8 cellular contexts compared by ENCODE assay signal in the genomic region with DNA sequence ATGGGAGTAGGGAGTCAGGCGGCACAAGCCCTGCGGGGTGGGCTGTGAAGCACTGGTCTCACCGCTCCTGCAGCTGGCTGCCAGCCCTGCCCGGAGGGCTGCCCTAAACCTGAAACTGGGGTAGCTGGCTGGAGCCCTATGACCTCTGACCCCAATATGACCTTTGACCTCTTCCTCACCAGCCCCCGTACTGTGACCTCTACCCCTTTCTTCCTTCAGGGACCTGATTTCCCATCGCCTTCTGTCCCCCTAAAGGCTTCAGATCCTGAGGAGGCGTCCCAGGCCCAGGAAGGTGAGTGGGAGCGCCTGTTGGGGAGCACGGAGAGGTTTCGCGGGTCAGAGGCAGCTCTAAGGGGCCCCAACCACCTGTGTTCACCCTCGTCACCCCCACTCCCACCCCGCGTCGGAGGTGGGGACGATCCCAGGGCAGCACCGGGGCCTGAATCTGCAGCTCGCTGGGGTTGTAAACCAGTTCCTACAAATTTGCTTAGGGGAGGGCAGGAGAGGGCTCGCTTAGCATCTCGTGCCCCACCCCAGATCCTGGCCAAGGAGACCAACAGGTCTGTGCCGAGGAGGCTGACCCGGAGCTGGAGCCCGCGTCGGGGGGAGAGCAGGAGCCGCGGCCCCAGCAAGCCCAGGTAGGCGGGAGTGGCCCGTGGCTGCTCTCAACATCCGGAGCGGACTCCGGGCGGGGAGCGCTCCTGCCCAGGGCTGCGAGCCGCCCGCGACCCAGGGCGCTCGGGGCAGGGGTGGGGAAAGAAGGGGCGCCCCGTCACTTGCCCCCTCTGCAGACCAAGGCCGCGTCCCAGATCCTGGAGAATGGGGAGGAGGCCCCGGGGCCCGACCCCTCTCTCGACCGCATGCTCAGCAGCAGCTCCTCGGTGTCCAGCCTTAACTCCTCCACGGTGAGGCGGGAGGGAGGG. TPM values are rescaled to one million over a fixed set of nuclear protein-coding genes. Genes with fewer than 3 reads are reported as not detected.
DNase-seq lines count a peak whose midpoint lies in the region; ATAC-seq and TF ChIP-seq lines count a peak whose summit lies in the region.

No MANE protein-coding gene starts in this region.

- H3K36me3 ChIP-seq in BE2C (no peaks in the 10 kb centered on the region), mucosa of descending colon (ENCODE audit: low read depth) (no peaks in the 10 kb centered on the region)

- H3K4me1 Mint-ChIP-seq in effector memory CD8-positive, alpha-beta T cell (ENCODE audit: low read depth in 2 of 2) = peaks cover 17 to 24% of the 10 kb centered on the region in 2 donors

- H3K9me3 ChIP-seq in BE2C (no peaks in the 10 kb centered on the region), mucosa of descending colon (no peaks in the 10 kb centered on the region)

- POLR2A ChIA-PET in HEK293T (lab: Yijun Ruan, JAX) = interaction anchor here (3.8 kb wide), 1 partner anchor 16 kb away, joined by 26 read pairs; the partner anchor contains the start of gene MAP3K6

- H3K27me3 ChIP-seq in BE2C = no peaks in the 10 kb centered on the region

- no peaks in the 10 kb centered on the region for H3K9me3 Mint-ChIP-seq in effector memory CD8-positive, alpha-beta T cell

- H3K36me3 Mint-ChIP-seq in effector memory CD8-positive, alpha-beta T cell (ENCODE audit: insufficient read depth) = peaks cover 37% of the 10 kb centered on the region

- no peaks in the 10 kb centered on the region for H3K4me1 ChIP-seq in BE2C
- H3K4me1 ChIP-seq in mucosa of descending colon (ENCODE audit: low read depth) = peaks cover 27% of the 10 kb centered on the region

- peak overlapping the region in 1 of 2 donors; percentile 86 for H3K27ac Mint-ChIP-seq in effector memory CD8-positive, alpha-beta T cell

- peak overlapping the region in 1 of 2 donors; percentile 70 for H3K4me3 Mint-ChIP-seq in effector memory CD8-positive, alpha-beta T cell

- DNase-seq in BE2C (peak; percentile 41), HEK293T (ENCODE audit: extremely low spot score) (peak; percentile 77), SK-N-DZ (ENCODE audit: low spot score) (peak; percentile 37), mucosa of descending colon (peak; percentile 73 to 83 (median 81))
- no peak for DNase-seq in effector memory CD8-positive, alpha-beta T cell

- intact Hi-C loops in mucosa of descending colon (cut with DNase I, micrococcal nuclease) = no loop called here

- peak; percentile 84 for ATAC-seq in effector memory CD8-positive, alpha-beta T cell (replicated peaks)
- ATAC-seq in mucosa of descending colon (peak; percentile 88), GM21360 (IDR thresholded peaks at IDR 0.05; ENCODE audit: unreplicated experiment) (no peak), HG03442 (IDR thresholded peaks at IDR 0.05; ENCODE audit: unreplicated experiment) (no peak), HG03159 (IDR thresholded peaks at IDR 0.05; ENCODE audit: unreplicated experiment) (no peak)

- CTCF ChIA-PET in HEK293T (lab: Yijun Ruan, JAX) = interaction anchor here (1.3 kb wide), 1 partner anchor 9 kb away, joined by 3 read pairs; no protein-coding TSS in a partner anchor

- H3K4me3 ChIP-seq in BE2C (ENCODE audit: low read depth, low read length) = peak overlapping the region; percentile 48
- H3K4me3 ChIP-seq in mucosa of descending colon = no peak overlapping the region

- no peaks in the 10 kb centered on the region for H3K27me3 Mint-ChIP-seq in effector memory CD8-positive, alpha-beta T cell

- TF ChIP-seq CTCF in BE2C (IDR thresholded peaks at IDR 0.05; ENCODE audit: low read depth, low read length) (no peak), mucosa of descending colon (IDR thresholded peaks at IDR 0.05) (no peak)

TF ChIP-seq in HEK293T, 16 proteins besides CTCF, POLR2A, EP300 and RAD21:
- TF ChIP-seq NFRKB (IDR thresholded peaks at IDR 0.05) (no peak), L3MBTL2 (conservative IDR thresholded peaks at IDR 0.05) (peak; percentile 72), TARDBP (IDR thresholded peaks at IDR 0.05) (no peak), ELF4 (IDR thresholded peaks at IDR 0.05) (no peak)

RNA-seq across cellular contexts. Expression of gene SYTL1, which starts 7.3 kb away (rescaled TPM):
- 0.88 TPM for polyA plus RNA-seq in BE2C (2012; ENCODE audit: insufficient read depth, insufficient read length, low read depth)
- polyA plus RNA-seq in SK-N-DZ (2014; cell fraction: cytosol; rRNA removed) = 0.56 and 0.86 TPM in 2 replicates
- polyA plus RNA-seq in SK-N-DZ (2014; cell fraction: nucleus; rRNA removed) = 2.0 and 5.2 TPM in 2 replicates
- total RNA-seq in mucosa of descending colon = 1 to 10 TPM; 4.2 to 9.7 (median 8.7) TPM

RNA-seq across cellular contexts. Expression of gene MAP3K6, which starts 17.6 kb away (rescaled TPM):
- 3.6 TPM for polyA plus RNA-seq in BE2C (2012; ENCODE audit: insufficient read depth, insufficient read length, low read depth)
- polyA plus RNA-seq in SK-N-DZ (2014; cell fraction: cytosol; rRNA removed) = 1.1 and 1.7 TPM in 2 replicates
- polyA plus RNA-seq in SK-N-DZ (2014; cell fraction: nucleus; rRNA removed) = 21.1 and 28.0 TPM in 2 replicates
- total RNA-seq in mucosa of descending colon = 10 to 100 TPM; 18.5 to 38.5 (median 28.5) TPM

RNA-seq across cellular contexts. Expression of gene FCN3, which starts 25.5 kb away (rescaled TPM):
- not detected for polyA plus RNA-seq in BE2C (2012; ENCODE audit: insufficient read depth, insufficient read length, low read depth)
- polyA plus RNA-seq in SK-N-DZ (2014; cell fraction: cytosol; rRNA removed) = not detected in 2 replicates
- polyA plus RNA-seq in SK-N-DZ (2014; cell fraction: nucleus; rRNA removed) = not detected in 2 replicates
- under 1 TPM in 2 of 3 donors, not detected in 1; 0.60 to 0.79 TPM for total RNA-seq in mucosa of descending colon

RNA-seq across cellular contexts. Expression of gene TMEM222, which starts 27.2 kb away (rescaled TPM):
- polyA plus RNA-seq in BE2C (2012; ENCODE audit: insufficient read depth, insufficient read length, low read depth) = 71.8 TPM
- 45.4 and 46.7 TPM in 2 replicates for polyA plus RNA-seq in SK-N-DZ (2014; cell fraction: cytosol; rRNA removed)
- polyA plus RNA-seq in SK-N-DZ (2014; cell fraction: nucleus; rRNA removed) = 45.2 and 47.0 TPM in 2 replicates
- 10 to 100 TPM; 30.0 to 30.9 (median 30.8) TPM for total RNA-seq in mucosa of descending colon

RNA-seq across cellular contexts. Expression of gene CD164L2, which starts 34.0 kb away (rescaled TPM):
- polyA plus RNA-seq in BE2C (2012; ENCODE audit: insufficient read depth, insufficient read length, low read depth) = not detected
- not detected in 2 replicates for polyA plus RNA-seq in SK-N-DZ (2014; cell fraction: cytosol; rRNA removed)
- not detected in 2 replicates for polyA plus RNA-seq in SK-N-DZ (2014; cell fraction: nucleus; rRNA removed)
- total RNA-seq in mucosa of descending colon = 1 to 10 TPM in 1 of 3 donors, under 1 TPM in 2; 0.29 to 1.3 (median 0.51) TPM

Comparison
In these comparisons a context has a peak if more than half of its experiments do, and no peak if none do; other contexts are left out.
1. DNase-seq: peak in BE2C (single experiment), HEK293T (single experiment), SK-N-DZ (single experiment) and mucosa of descending colon (3 of 3); none in effector memory CD8-positive, alpha-beta T cell (0 of 3).
2. ATAC-seq: peak in effector memory CD8-positive, alpha-beta T cell (single experiment) and mucosa of descending colon (single experiment); none in GM21360 (single experiment), HG03442 (single experiment) and HG03159 (single experiment).